ENCODE assay signal across 8 cellular contexts in genomic region chr3:48473617-48473952, GRCh38.
DNase-seq lines count a peak whose midpoint lies in the region; FAIRE-seq and TF ChIP-seq lines count a peak whose summit lies in the region.

No MANE protein-coding gene starts in this region.

- peaks cover 71 to 94% (median 85%) of the 10 kb centered on the region in 10 experiments for H3K4me1 ChIP-seq in BLaER1 treated with 17β-estradiol and CSF1 and Interleukin-3, amounts not matched to agents 10 nM and 100 nM
- H3K4me1 ChIP-seq in neuron (ENCODE audit: insufficient read depth, low read length), result peaks cover 19% of the 10 kb centered on the region

- peaks cover 48% of the 10 kb centered on the region for H3K36me3 Mint-ChIP-seq in dendritic cell treated with granulocyte-macrophage colony-stimulating factor and Interleukin-4, amounts not matched to agents 40 ng/mL and 50 ng/mL, for 4 days (ENCODE audit: low read depth)

- peak overlapping the region in 1 of 10 experiments; percentile 74; a peak in 1 of 20 replicates for H3K4me3 ChIP-seq in BLaER1 treated with 17β-estradiol and CSF1 and Interleukin-3, amounts not matched to agents 10 nM and 100 nM
- peak overlapping the region; percentile 87; the same call in 1 of the 2 replicates for H3K4me3 ChIP-seq in LNCaP clone FGC (ENCODE audit: low read depth, low read length)
- peak overlapping the region; percentile 53 for H3K4me3 ChIP-seq in neuron (ENCODE audit: low read length)

- H3K27ac ChIP-seq in BLaER1 treated with 17β-estradiol and CSF1 and Interleukin-3, amounts not matched to agents 10 nM and 100 nM, result peak overlapping the region; percentile 73 to 97 (median 91); a peak in 21 of 22 replicates

- no peaks in the 10 kb centered on the region for H3K9me3 Mint-ChIP-seq in dendritic cell treated with granulocyte-macrophage colony-stimulating factor and Interleukin-4, amounts not matched to agents 40 ng/mL and 50 ng/mL, for 4 days

- H3K9me3 ChIP-seq in BLaER1 treated with 17β-estradiol and CSF1 and Interleukin-3, amounts not matched to agents 10 nM and 100 nM (replicated peaks in 1 of 11), result no peaks in the 10 kb centered on the region
- no peaks in the 10 kb centered on the region for H3K9me3 ChIP-seq in neuron (ENCODE audit: low read length)

- DNase-seq in LNCaP clone FGC (ENCODE audit: low read depth) (no peak), AG08395 (ENCODE audit: low spot score) (no peak), GM19239 (ENCODE audit: insufficient read length, low spot score) (no peak), NCI-H526 (lab: John Stamatoyannopoulos, UW) (no peak), NCI-H2107 (lab: John Stamatoyannopoulos, UW) (no peak)

- intact Hi-C loops in dendritic cell treated with granulocyte-macrophage colony-stimulating factor and Interleukin-4, amounts not matched to agents 40 ng/mL and 50 ng/mL, for 4 days (cut with micrococcal nuclease), result loop anchor here (1.0 kb wide), 1 partner anchor 8 kb away; no protein-coding TSS in a partner anchor

- no peaks in the 10 kb centered on the region for H3K27me3 ChIP-seq in BLaER1 treated with 17β-estradiol and CSF1 and Interleukin-3, amounts not matched to agents 10 nM and 100 nM
- no peaks in the 10 kb centered on the region for H3K27me3 ChIP-seq in neuron (ENCODE audit: insufficient read depth, low read length)

- H3K36me3 ChIP-seq in BLaER1 treated with 17β-estradiol and CSF1 and Interleukin-3, amounts not matched to agents 10 nM and 100 nM, result peaks cover 12 to 51% (median 21%) of the 10 kb centered on the region in 11 experiments
- peaks cover 13% of the 10 kb centered on the region for H3K36me3 ChIP-seq in neuron (ENCODE audit: insufficient read depth, low read length)

- H3K4me3 Mint-ChIP-seq in dendritic cell treated with granulocyte-macrophage colony-stimulating factor and Interleukin-4, amounts not matched to agents 40 ng/mL and 50 ng/mL, for 4 days, result peak overlapping the region; percentile 90

- H3K4me2 ChIP-seq in BLaER1 treated with 17β-estradiol and CSF1 and Interleukin-3, amounts not matched to agents 10 nM and 100 nM, result peak overlapping the region; percentile 91 to 100 (median 96)

- H3K27me3 Mint-ChIP-seq in dendritic cell treated with granulocyte-macrophage colony-stimulating factor and Interleukin-4, amounts not matched to agents 40 ng/mL and 50 ng/mL, for 4 days, result no peaks in the 10 kb centered on the region

- peak overlapping the region in 10 of 11 experiments; percentile 83 to 92 (median 88); a peak in 15 of 22 replicates for H3K9ac ChIP-seq in BLaER1 treated with 17β-estradiol and CSF1 and Interleukin-3, amounts not matched to agents 10 nM and 100 nM

- no peak for TF ChIP-seq CTCF in LNCaP clone FGC (IDR thresholded peaks at IDR 0.05; ENCODE audit: control insufficient read depth, extremely low read depth, insufficient read depth)

- H3K27ac Mint-ChIP-seq in dendritic cell treated with granulocyte-macrophage colony-stimulating factor and Interleukin-4, amounts not matched to agents 40 ng/mL and 50 ng/mL, for 4 days, result peak overlapping the region; percentile 100

- H4K20me1 ChIP-seq in BLaER1 treated with 17β-estradiol and CSF1 and Interleukin-3, amounts not matched to agents 10 nM and 100 nM, result peaks cover 5 to 34% (median 20%) of the 10 kb centered on the region in 11 experiments; a peak in 19 of 22 replicates

- H2AFZ ChIP-seq in neuron (ENCODE audit: low read depth, low read length), result no peak overlapping the region

- FAIRE-seq in GM19239 (lab: Jason Lieb, UNC), result no peak

- H3K4me1 Mint-ChIP-seq in dendritic cell treated with granulocyte-macrophage colony-stimulating factor and Interleukin-4, amounts not matched to agents 40 ng/mL and 50 ng/mL, for 4 days (ENCODE audit: low read depth), result peaks cover 48% of the 10 kb centered on the region
